Comparison of ENCODE assay signal across 33 cellular contexts in genomic region chr5:23893561-23893960, GRCh38.
"Had no signal": no experiment of that assay in that cellular context is flagged by ENCODE, and none has a peak within 500 bp of the region (broad histone marks: within the 10 kb centered on the region; RNA-seq: fewer than 3 reads in every experiment).

No MANE protein-coding gene starts in this region.

- H3K27me3 ChIP-seq: brain microvascular endothelial cell, MG63 had no signal

- ATAC-seq: activated CD8-positive, alpha-beta memory T cell treated with anti-CD3 and anti-CD28 coated beads, Interleukin-2, amount 10 ng/mL, durations not matched to agents 7 days and 5 days; activated naive CD8-positive, alpha-beta T cell treated with anti-CD3 and anti-CD28 coated beads, Interleukin-2, amount 50 U/mL, for 24 hours had no signal

- H3K36me3 ChIP-seq: brain microvascular endothelial cell, MG63, WERI-Rb-1 had no signal

- H3K4me3 ChIP-seq: MG63 had no signal

- DNase-seq: activated CD4-positive, alpha-beta memory T cell treated with anti-CD3 and anti-CD28 coated beads, Interleukin-2, amount 10 ng/mL, durations not matched to agents 7 days and 5 days; activated CD4-positive, alpha-beta T cell treated with anti-CD3 and anti-CD28 coated beads for 1 hour; activated CD4-positive, alpha-beta T cell treated with anti-CD3 and anti-CD28 coated beads for 48 hours; activated CD4-positive, CD25-positive, alpha-beta regulatory T cell; activated CD8-positive, alpha-beta memory T cell treated with anti-CD3 and anti-CD28 coated beads for 24 hours; activated CD8-positive, alpha-beta memory T cell treated with anti-CD3 and anti-CD28 coated beads, Interleukin-2, amount 10 ng/mL, durations not matched to agents 7 days and 5 days; activated CD8-positive, alpha-beta memory T cell treated with anti-CD3 and anti-CD28 coated beads, Interleukin-2, amount 50 U/mL, for 48 hours; activated effector memory CD4-positive, alpha-beta T cell treated with Interleukin-2 at 50 U/mL for 16 hours; activated naive CD4-positive, alpha-beta T cell treated with anti-CD3 and anti-CD28 coated beads, Interleukin-2, amount 10 ng/mL, durations not matched to agents 7 days and 5 days; activated naive CD8-positive, alpha-beta T cell treated with anti-CD3 and anti-CD28 coated beads, Interleukin-2, amount 50 U/mL, for 24 hours; activated T-cell treated with anti-CD3 and anti-CD28 coated beads, Interleukin-2, amount 50 U/mL, for 48 hours; anterior cingulate cortex; brain microvascular endothelial cell; central memory CD4-positive, alpha-beta T cell; Kasumi-1; KG1; MG63; NCI-H1105; NCI-H1417 treated with DMSO at 0.1 percent for 48 hours; NCI-H187 treated with DMSO at 0.1 percent for 48 hours; NCI-H2081; NCI-H2171; NCI-H510A; NCI-H526; NCI-H748 treated with DMSO at 0.1 percent for 48 hours; NK-92 treated with Interleukin-12 subunit alpha and Interleukin-12 subunit beta, amount 100 ng/mL, for 24 hours; OCI-M1; Right ventricle myocardium superior; SW 1271; T-helper 1 cell; T-helper 2 cell; T-helper 9 cell; WERI-Rb-1 had no signal

- H3K27ac ChIP-seq: brain microvascular endothelial cell, WERI-Rb-1 had no signal
